ENCODE assay signal across 8 cellular contexts in genomic region chr10:132422169-132422691, GRCh38. TPM values are rescaled to one million over a fixed set of nuclear protein-coding genes. Genes with fewer than 3 reads are reported as not detected.
DNase-seq lines count a peak whose midpoint lies in the region; ATAC-seq and TF ChIP-seq lines count a peak whose summit lies in the region.

No MANE protein-coding gene starts in this region.

- no peak overlapping the region for H3K4me3 ChIP-seq in CD4-positive, CD25-positive, alpha-beta regulatory T cell (ENCODE audit: low read depth, low read length)
- H3K4me3 ChIP-seq in suprapubic skin = no peak overlapping the region

- H3K4me3 Mint-ChIP-seq in CD4-positive, CD25-positive, alpha-beta regulatory T cell = no peak overlapping the region
- peak overlapping the region; percentile 84 for H3K4me3 Mint-ChIP-seq in glutamatergic neuron (ENCODE audit: unreplicated experiment)

- ATAC-seq in CD4-positive, CD25-positive, alpha-beta regulatory T cell (ENCODE audit: low read depth in 2 of 2) = no peak
- ATAC-seq in GM21576 (IDR thresholded peaks at IDR 0.05; ENCODE audit: unreplicated experiment) (peak; percentile 46), GM18519 (IDR thresholded peaks at IDR 0.05; ENCODE audit: low FRiP score, unreplicated experiment) (no peak)

- TF ChIP-seq CTCF in glutamatergic neuron (IDR thresholded peaks at IDR 0.05; ENCODE audit: partially characterized antibody, unreplicated experiment) = no peak
- no peak for TF ChIP-seq CTCF in suprapubic skin (IDR thresholded peaks at IDR 0.05)

- no peak for TF ChIP-seq EP300 in suprapubic skin (IDR thresholded peaks at IDR 0.05)

- H3K9me3 Mint-ChIP-seq in CD4-positive, CD25-positive, alpha-beta regulatory T cell = no peaks in the 10 kb centered on the region
- peaks cover 29% of the 10 kb centered on the region for H3K9me3 Mint-ChIP-seq in glutamatergic neuron (ENCODE audit: unreplicated experiment)

- H3K4me1 ChIP-seq in CD4-positive, CD25-positive, alpha-beta regulatory T cell (ENCODE audit: control insufficient read depth, insufficient read depth, low read length, poor library complexity, severe bottlenecking) = peaks cover 17% of the 10 kb centered on the region
- peaks cover 75% of the 10 kb centered on the region for H3K4me1 ChIP-seq in suprapubic skin

- no peaks in the 10 kb centered on the region for H3K9me3 ChIP-seq in CD4-positive, CD25-positive, alpha-beta regulatory T cell (ENCODE audit: control insufficient read depth in 2 of 2, low read length in 2 of 2)
- H3K9me3 ChIP-seq in suprapubic skin = no peaks in the 10 kb centered on the region

- DNase-seq in CD4-positive, CD25-positive, alpha-beta regulatory T cell = no peak
- DNase-seq in NCI-H510A (lab: John Stamatoyannopoulos, UW) (peak; percentile 82), glutamatergic neuron (peak; percentile 74), suprapubic skin (ENCODE audit: low spot score in 2 of 2) (no peak), middle frontal gyrus (ENCODE audit: extremely low spot score, low spot score) (no peak), cerebellar cortex (ENCODE audit: low spot score) (no peak)

- H3K27me3 Mint-ChIP-seq in CD4-positive, CD25-positive, alpha-beta regulatory T cell = no peaks in the 10 kb centered on the region
- peaks cover 24% of the 10 kb centered on the region for H3K27me3 Mint-ChIP-seq in glutamatergic neuron (ENCODE audit: unreplicated experiment)

- TF ChIP-seq POLR2A in suprapubic skin (IDR thresholded peaks at IDR 0.05) = no peak

- H3K27me3 ChIP-seq in CD4-positive, CD25-positive, alpha-beta regulatory T cell (ENCODE audit: control insufficient read depth, insufficient read depth, low read length) = no peaks in the 10 kb centered on the region
- H3K27me3 ChIP-seq in suprapubic skin = no peaks in the 10 kb centered on the region

- WGBS in suprapubic skin = 58% methylated on average over 17 of the region's 20 CpGs

- no peak overlapping the region for H3K27ac ChIP-seq in CD4-positive, CD25-positive, alpha-beta regulatory T cell (ENCODE audit: insufficient read depth, low read length, poor library complexity, severe bottlenecking)
- peak overlapping the region; percentile 88 for H3K27ac ChIP-seq in suprapubic skin

- H3K27ac Mint-ChIP-seq in CD4-positive, CD25-positive, alpha-beta regulatory T cell = peak overlapping the region; percentile 68 to 93 (median 86)
- peak overlapping the region; percentile 100 for H3K27ac Mint-ChIP-seq in glutamatergic neuron (ENCODE audit: unreplicated experiment)

- no peaks in the 10 kb centered on the region for H3K36me3 ChIP-seq in CD4-positive, CD25-positive, alpha-beta regulatory T cell (ENCODE audit: control insufficient read depth, insufficient read depth, low read length)
- no peaks in the 10 kb centered on the region for H3K36me3 ChIP-seq in suprapubic skin

- no peaks in the 10 kb centered on the region for H3K36me3 Mint-ChIP-seq in CD4-positive, CD25-positive, alpha-beta regulatory T cell
- peaks cover 4% of the 10 kb centered on the region for H3K36me3 Mint-ChIP-seq in glutamatergic neuron (ENCODE audit: unreplicated experiment)

- H3K4me1 Mint-ChIP-seq in CD4-positive, CD25-positive, alpha-beta regulatory T cell = peaks cover 0 to 13% (median 2%) of the 10 kb centered on the region in 4 donors
- H3K4me1 Mint-ChIP-seq in glutamatergic neuron (ENCODE audit: low read depth, unreplicated experiment) = peaks cover 44% of the 10 kb centered on the region

RNA-seq across cellular contexts. Expression of gene PWWP2B, which starts 25.2 kb away (rescaled TPM):
- 10.9 TPM for total RNA-seq in CD4-positive, CD25-positive, alpha-beta regulatory T cell
- polyA plus RNA-seq in CD4-positive, CD25-positive, alpha-beta regulatory T cell = 1 to 10 TPM in 1 of 4 donors, under 1 TPM in 3; 0.56 to 1.4 (median 0.87) TPM
- total RNA-seq in glutamatergic neuron (ENCODE audit: unreplicated experiment) = 49.4 TPM
- 10 to 100 TPM; 15.2 to 19.4 (median 18.3) TPM for total RNA-seq in suprapubic skin

Comparison
In these comparisons a context has a peak if more than half of its experiments do, and no peak if none do; other contexts are left out.
1. DNase-seq: peak in NCI-H510A (single experiment) and glutamatergic neuron (single experiment); none in CD4-positive, CD25-positive, alpha-beta regulatory T cell (0 of 3), suprapubic skin (0 of 2), middle frontal gyrus (single experiment) and cerebellar cortex (single experiment).